Comparison of ENCODE assay signal across 8 cellular contexts in the genomic region with DNA sequence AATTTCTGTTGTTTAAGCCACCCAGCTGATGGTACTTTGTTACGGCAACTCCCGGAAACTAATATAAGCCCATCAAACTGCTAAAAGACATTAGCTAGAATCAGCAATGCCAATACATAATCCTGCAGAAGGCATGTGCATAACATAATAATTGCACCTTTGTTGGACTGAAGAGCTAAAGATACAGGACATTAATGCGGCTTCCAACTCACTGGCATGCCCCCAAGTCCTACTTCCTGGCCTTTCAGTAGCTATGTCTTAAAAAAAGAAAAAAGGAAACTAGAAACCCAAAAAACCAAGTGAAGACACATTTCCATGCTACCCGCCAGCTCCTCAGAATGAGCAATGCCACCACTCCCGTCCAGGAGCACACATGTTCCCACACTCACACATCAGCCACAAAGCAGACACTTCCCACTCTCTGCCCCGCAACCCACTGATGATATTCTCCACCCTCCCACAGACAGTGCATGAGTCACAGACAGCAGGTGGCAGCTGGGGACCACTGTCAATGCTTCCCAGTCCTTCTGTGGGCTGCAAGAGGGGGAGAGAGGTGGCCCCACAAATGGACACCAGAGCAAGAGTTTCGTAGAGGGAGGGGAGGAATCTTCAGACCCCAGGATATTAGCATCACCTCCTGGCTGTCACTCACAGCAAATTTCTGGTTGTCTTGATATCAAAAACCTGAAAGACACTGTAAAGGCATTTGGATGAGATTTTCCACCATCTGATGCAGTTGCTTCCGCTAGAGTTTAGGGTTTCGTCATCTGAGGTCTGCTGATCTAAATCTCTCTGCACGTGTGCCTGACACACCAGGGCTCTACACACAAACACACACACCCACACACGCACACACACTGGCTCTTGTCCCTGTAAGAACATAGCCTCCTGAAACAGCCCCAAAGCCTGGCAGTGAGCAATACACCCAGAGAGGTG.
DNase-seq lines count a peak whose midpoint lies in the region; ATAC-seq lines count a peak whose summit lies in the region.

No MANE protein-coding gene starts in this region.

- DNase-seq in COLO829 (ENCODE audit: low spot score) (peak; percentile 78), T follicular helper cell (ENCODE audit: low read depth) (peak; percentile 64), amygdala (lab: John Stamatoyannopoulos, UW) (peak in 51 of 56 donors; percentile 11 to 87 (median 62)), inferior parietal cortex (ENCODE audit: extremely low spot score) (peak; percentile 75), epidermal melanocyte (ENCODE audit: insufficient read length, low spot score) (no peak), NCI-H446 treated with DMSO at 0.1 percent for 48 hours (lab: John Stamatoyannopoulos, UW) (no peak)
- peak; percentile 71 for DNase-seq in stimulated activated CD4-positive, alpha-beta T cell treated with anti-CD3 and anti-CD28 coated beads, Interleukin-4, amount 100 ng/mL, for 1 hour

- peak; percentile 43 for ATAC-seq in HG02610 (IDR thresholded peaks at IDR 0.05; ENCODE audit: unreplicated experiment)

Comparison
In these comparisons a context has a peak if more than half of its experiments do, and no peak if none do; other contexts are left out.
1. DNase-seq: peak in COLO829 (single experiment), T follicular helper cell (single experiment), amygdala (51 of 56), inferior parietal cortex (single experiment) and stimulated activated CD4-positive, alpha-beta T cell treated with anti-CD3 and anti-CD28 coated beads, Interleukin-4, amount 100 ng/mL, for 1 hour (single experiment); none in epidermal melanocyte (single experiment) and NCI-H446 treated with DMSO at 0.1 percent for 48 hours (single experiment).